9 cellular contexts compared by ENCODE assay signal in the genomic region with DNA sequence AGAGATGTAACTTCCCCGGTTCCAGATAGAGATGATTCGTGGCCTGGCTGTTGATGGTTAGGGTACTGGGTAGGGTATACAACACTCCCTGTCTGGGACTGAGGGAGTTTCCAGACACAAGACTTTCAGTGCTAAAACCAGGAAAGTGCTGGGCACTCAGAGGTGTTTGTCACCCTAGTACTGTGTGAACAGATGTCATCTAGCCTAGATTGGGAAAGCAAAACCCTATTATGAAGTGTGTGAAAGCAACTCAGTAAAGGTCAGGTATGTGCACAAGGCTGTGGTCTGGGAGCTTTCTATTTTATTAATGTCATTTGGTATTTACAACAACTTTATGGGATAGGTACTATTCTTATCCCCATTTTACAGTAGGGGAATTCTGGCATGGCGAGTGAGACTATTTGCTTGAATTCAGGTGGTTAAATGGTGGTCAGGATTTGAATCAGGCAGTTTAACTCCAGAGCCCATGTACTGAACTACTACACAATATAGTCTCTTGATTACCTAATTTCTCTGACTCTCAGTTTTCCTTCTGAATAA. TPM values are rescaled to one million over a fixed set of nuclear protein-coding genes. Genes with fewer than 3 reads are reported as not detected.
DNase-seq lines count a peak whose midpoint lies in the region; ATAC-seq and TF ChIP-seq lines count a peak whose summit lies in the region.
"Had no signal": no experiment of that assay in that cellular context is flagged by ENCODE, and none has a peak within 500 bp of the region (broad histone marks: within the 10 kb centered on the region; RNA-seq: fewer than 3 reads in every experiment).

No MANE protein-coding gene starts in this region.

- DNase-seq in GM10266 (ENCODE audit: extremely low spot score), result peak; percentile 22
- DNase-seq in adipocyte (ENCODE audit: low read depth), result peak; percentile 21
- DNase-seq in osteoblast (ENCODE audit: insufficient read length, low spot score, missing footprints), result no peak
- DNase-seq in germinal center (ENCODE audit: low spot score), result no peak
- no peak for DNase-seq in NCI-H2227 (lab: John Stamatoyannopoulos, UW; ENCODE audit: unreplicated experiment)
- DNase-seq: erythroblast had no signal

- H3K9me3 ChIP-seq in adipocyte (ENCODE audit: control insufficient read depth, low read length) (no peaks in the 10 kb centered on the region), osteoblast (ENCODE audit: low read depth, low read length) (no peaks in the 10 kb centered on the region)

- no peaks in the 10 kb centered on the region for H3K27me3 ChIP-seq in adipocyte (replicated peaks; ENCODE audit: control insufficient read depth, insufficient read depth, low read length)
- H3K27me3 ChIP-seq in osteoblast (ENCODE audit: insufficient read depth, low read length), result no peaks in the 10 kb centered on the region

- H3K79me2 ChIP-seq in osteoblast (ENCODE audit: insufficient read depth, low read length), result peaks cover 67% of the 10 kb centered on the region

- H4K20me1 ChIP-seq in osteoblast (ENCODE audit: insufficient read depth, low read length), result peaks cover 37% of the 10 kb centered on the region

- peak overlapping the region; percentile 93 for H3K9ac ChIP-seq in adipocyte (ENCODE audit: low read length)

- no peak overlapping the region for H2AFZ ChIP-seq in osteoblast (ENCODE audit: low read length)

- H3K4me2 ChIP-seq in osteoblast (ENCODE audit: insufficient read depth, low read length), result peak overlapping the region; percentile 99

- H3K4me3 ChIP-seq in adipocyte (ENCODE audit: low read length), result peak overlapping the region; percentile 92
- H3K4me3 ChIP-seq in osteoblast (ENCODE audit: insufficient read depth, low read length), result peak overlapping the region; percentile 79

- TF ChIP-seq CTCF in GM10266 (IDR thresholded peaks at IDR 0.05; ENCODE audit: control insufficient read depth, insufficient read depth, low read depth, missing control alignments), result no peak
- no peak for TF ChIP-seq CTCF in osteoblast (IDR thresholded peaks at IDR 0.05; ENCODE audit: extremely low read depth, low read depth, low read length)

- peak; percentile 15 for ATAC-seq in HG03045 (IDR thresholded peaks at IDR 0.05; ENCODE audit: unreplicated experiment)
- no peak for ATAC-seq in GM18907 (IDR thresholded peaks at IDR 0.05; ENCODE audit: unreplicated experiment)
- ATAC-seq in HG02981 (IDR thresholded peaks at IDR 0.05; ENCODE audit: unreplicated experiment), result no peak

- peak overlapping the region; percentile 9 for H3K27ac ChIP-seq in osteoblast (ENCODE audit: low read depth, low read length)

- H3K4me1 ChIP-seq in adipocyte (ENCODE audit: control insufficient read depth, insufficient read depth, low read length) (peaks cover 47% of the 10 kb centered on the region), osteoblast (ENCODE audit: insufficient read depth, low read length) (peaks cover 40% of the 10 kb centered on the region)

- H3K36me3 ChIP-seq in adipocyte (ENCODE audit: control insufficient read depth, insufficient read depth, low read length, severe bottlenecking), result peaks cover 60% of the 10 kb centered on the region
- peaks cover 60% of the 10 kb centered on the region for H3K36me3 ChIP-seq in osteoblast (ENCODE audit: insufficient read depth, low read length)

RNA-seq across cellular contexts. Expression of gene BZW1, which starts 2.6 kb away (rescaled TPM):
- 590 and 597 TPM in 2 replicates for total RNA-seq in osteoblast

RNA-seq across cellular contexts. Expression of gene CLK1, which starts 50.1 kb away (rescaled TPM):
- 73.5 and 77.2 TPM in 2 replicates for total RNA-seq in osteoblast

Comparison
In these comparisons a context has a peak if more than half of its experiments do, and no peak if none do; other contexts are left out.
1. DNase-seq: peak in GM10266 (single experiment) and adipocyte (single experiment); none in osteoblast (single experiment), germinal center (single experiment) and NCI-H2227 (single experiment).